ENCODE assay signal across 8 cellular contexts in the genomic region with DNA sequence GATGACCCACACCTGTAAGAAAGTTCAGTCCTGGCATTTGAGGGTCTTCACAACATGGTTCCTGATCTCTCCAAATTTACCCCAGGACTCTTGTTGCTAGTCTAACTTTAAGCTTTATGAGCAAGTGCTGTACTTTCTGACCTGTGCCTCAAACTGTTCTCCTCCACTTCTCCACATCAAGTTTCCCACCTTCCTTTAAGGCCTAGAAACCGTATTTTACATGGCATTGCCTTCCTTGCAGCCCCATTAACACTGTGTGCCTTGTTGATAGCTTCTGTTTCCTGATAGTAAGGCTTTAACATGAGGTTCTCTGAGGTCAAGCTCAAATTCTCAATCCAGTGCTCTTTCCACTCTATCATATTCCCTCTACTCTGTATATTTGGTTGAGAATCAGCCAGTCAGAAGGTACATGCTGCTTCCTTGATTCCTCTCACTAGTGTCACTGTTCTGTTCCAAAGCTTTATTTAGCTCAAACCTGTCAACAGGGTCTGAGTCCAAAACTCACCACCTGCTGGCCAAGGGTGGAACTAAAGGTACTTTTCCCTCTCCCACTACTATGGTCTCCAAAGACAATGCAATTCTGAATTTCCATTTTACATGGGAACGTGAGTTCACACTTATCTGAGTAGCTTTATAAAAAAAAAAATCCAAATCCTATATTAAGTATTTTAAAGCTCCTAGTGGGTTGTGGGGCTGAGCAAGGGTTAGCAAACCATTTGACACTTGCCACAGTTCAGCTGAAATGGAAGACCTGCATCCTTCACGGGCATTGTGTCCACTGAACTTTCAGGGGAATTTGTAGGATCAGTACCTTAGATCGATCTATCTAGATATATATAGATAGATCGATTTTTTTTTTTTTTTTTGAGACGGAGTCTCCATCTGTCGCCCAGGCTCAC. TPM values are rescaled to one million over a fixed set of nuclear protein-coding genes. Genes with fewer than 3 reads are reported as not detected.
A peak's percentile ranks its signal among the peaks of the same experiment; 100 is the strongest.
DNase-seq lines count a peak whose midpoint lies in the region; ATAC-seq and TF ChIP-seq lines count a peak whose summit lies in the region.

No MANE protein-coding gene starts in this region.

- no peak overlapping the region for H3K14ac ChIP-seq in trophoblast cell (ENCODE audit: low read length)

- H3K79me1 ChIP-seq in trophoblast cell (ENCODE audit: low read length) = no peaks in the 10 kb centered on the region

- H3K4ac ChIP-seq in trophoblast cell (ENCODE audit: low read depth, low read length) = no peak overlapping the region

- H3K9ac ChIP-seq in trophoblast cell (ENCODE audit: low read length) = no peak overlapping the region

- no peak overlapping the region for H4K8ac ChIP-seq in trophoblast cell (ENCODE audit: low read depth, low read length)

- H2BK12ac ChIP-seq in trophoblast cell (ENCODE audit: low read length) = no peak overlapping the region

- no peak overlapping the region for H4K91ac ChIP-seq in trophoblast cell (ENCODE audit: low read depth, low read length)

- H4K12ac ChIP-seq in trophoblast cell (ENCODE audit: low read depth, low read length) = no peak overlapping the region

- no peaks in the 10 kb centered on the region for H3K4me1 ChIP-seq in trophoblast cell (ENCODE audit: control insufficient read depth in 1 of 2, insufficient read depth in 2 of 2, low read length in 2 of 2)

- no peaks in the 10 kb centered on the region for H3K9me3 ChIP-seq in trophoblast cell (ENCODE audit: insufficient read depth, low read depth, low read length)

- H2AFZ ChIP-seq in trophoblast cell (ENCODE audit: insufficient read depth, low read length, poor library complexity) = no peak overlapping the region

- H3K23ac ChIP-seq in trophoblast cell (ENCODE audit: low read length) = no peak overlapping the region

- peak; percentile 69 for TF ChIP-seq CTCF in AG10803 (conservative IDR thresholded peaks at IDR 0.05; ENCODE audit: low read length)
- peak; percentile 33 for TF ChIP-seq CTCF in GM13976 (IDR thresholded peaks at IDR 0.05; ENCODE audit: borderline replicate concordance, control extremely low read depth, extremely low read depth, insufficient read depth, missing control alignments)
- TF ChIP-seq CTCF in fibroblast of mammary gland (conservative IDR thresholded peaks at IDR 0.05; ENCODE audit: control insufficient read depth, insufficient read depth, low read depth, low read length) = peak; percentile 75

- DNase-seq in AG10803 (ENCODE audit: low read depth) (peak; percentile 30), GM13976 (ENCODE audit: low spot score) (peak; percentile 63), NCI-H2227 treated with DMSO at 0.1 percent for 48 hours (lab: John Stamatoyannopoulos, UW) (peak; percentile 26), activated T-cell treated with anti-CD3 and anti-CD28 coated beads for 4 hours (peak; percentile 48), fibroblast of mammary gland (ENCODE audit: low read depth) (peak; percentile 63), trophoblast cell (peak; percentile 69 to 87), cortex of kidney (lab: John Stamatoyannopoulos, UW) (no peak)

- no peaks in the 10 kb centered on the region for H3K79me2 ChIP-seq in trophoblast cell (ENCODE audit: control insufficient read depth, insufficient read depth, low read length, poor library complexity)

- H3K27me3 ChIP-seq in trophoblast cell (ENCODE audit: insufficient read depth, low read length) = no peaks in the 10 kb centered on the region

- H3K27ac ChIP-seq in trophoblast cell (ENCODE audit: low read depth, low read length) = no peak overlapping the region

- H3K4me3 ChIP-seq in AG10803 (ENCODE audit: low read length) (no peak overlapping the region), fibroblast of mammary gland (ENCODE audit: control insufficient read depth, low read depth, low read length) (no peak overlapping the region), trophoblast cell (ENCODE audit: low read depth, low read length) (no peak overlapping the region)

- H2AK5ac ChIP-seq in trophoblast cell (ENCODE audit: low read length) = no peak overlapping the region

- H3K18ac ChIP-seq in trophoblast cell (ENCODE audit: low read length) = no peak overlapping the region

- no peak overlapping the region for H2BK5ac ChIP-seq in trophoblast cell (ENCODE audit: low read depth, low read length, poor library complexity)

- ATAC-seq in GM19452 (IDR thresholded peaks at IDR 0.05; ENCODE audit: unreplicated experiment) = no peak

- WGBS in trophoblast cell (ENCODE audit: extremely low coverage, insufficient coverage, insufficient read length) = no CpG with 5 or more reads among the region's 7 CpGs

- no peak overlapping the region for H2BK120ac ChIP-seq in trophoblast cell (ENCODE audit: insufficient read depth, low read length, poor library complexity)

- in situ Hi-C loops in GM13976 (cut with MboI; ENCODE audit: low sequenced_read_pairs, unreplicated experiment) = no loop called here

- H3K4me2 ChIP-seq in trophoblast cell (ENCODE audit: low read length) = no peak overlapping the region

- peaks cover 24 to 40% of the 10 kb centered on the region in 2 experiments for H3K36me3 ChIP-seq in trophoblast cell (ENCODE audit: control insufficient read depth in 1 of 2, insufficient read depth in 2 of 2, low read length in 2 of 2)

RNA-seq across cellular contexts. Expression of a gene that starts 21.1 kb away (rescaled TPM):
- 250 and 256 TPM in 2 replicates for polyA plus RNA-seq in trophoblast cell (2013)

RNA-seq across cellular contexts. Expression of a gene that starts 28.4 kb away (rescaled TPM):
- polyA plus RNA-seq in trophoblast cell (2013) = 31.6 and 33.8 TPM in 2 replicates

RNA-seq across cellular contexts. Expression of a gene that starts 45.1 kb away (rescaled TPM):
- 14.0 and 14.6 TPM in 2 replicates for polyA plus RNA-seq in trophoblast cell (2013)

RNA-seq across cellular contexts. Expression of a gene that starts 51.6 kb away (rescaled TPM):
- 81.6 and 83.4 TPM in 2 replicates for polyA plus RNA-seq in trophoblast cell (2013)
